ENCODE assay signal across 9 cellular contexts in the genomic region with DNA sequence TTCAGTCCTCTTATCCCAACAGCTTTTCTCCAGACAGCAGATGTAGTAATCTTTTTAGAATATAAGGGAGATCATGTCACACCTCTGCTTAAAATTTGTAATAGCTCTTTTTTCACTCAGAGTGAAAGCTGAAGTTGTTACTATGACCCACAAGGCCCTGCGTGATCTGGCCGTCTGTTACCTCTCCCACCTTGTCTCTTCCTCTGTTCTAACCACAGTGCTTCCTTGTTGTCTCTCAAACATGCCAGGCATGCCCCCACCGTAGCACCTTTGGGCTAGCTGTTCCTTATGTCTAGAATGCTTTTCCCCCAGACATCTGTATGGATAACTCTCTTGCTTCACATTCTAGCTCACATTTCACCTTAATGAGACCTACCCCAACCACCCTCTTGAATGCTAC. TPM values are rescaled to one million over a fixed set of nuclear protein-coding genes. Genes with fewer than 3 reads are reported as not detected.
A peak's percentile ranks its signal among the peaks of the same experiment; 100 is the strongest.
DNase-seq lines count a peak whose midpoint lies in the region; ATAC-seq and TF ChIP-seq lines count a peak whose summit lies in the region.
"Had no signal": no experiment of that assay in that cellular context is flagged by ENCODE, and none has a peak within 500 bp of the region (broad histone marks: within the 10 kb centered on the region; RNA-seq: fewer than 3 reads in every experiment).

No MANE protein-coding gene starts in this region.

- H2AFZ ChIP-seq in GM23338, result no peak overlapping the region

- H3K4me3 Mint-ChIP-seq in activated CD4-positive, alpha-beta memory T cell treated with anti-CD3 and anti-CD28 coated beads, Interleukin-2, amount 10 ng/mL, durations not matched to agents 7 days and 5 days, result peak overlapping the region; percentile 70
- H3K4me3 Mint-ChIP-seq in GM23338, result no peak overlapping the region

- ATAC-seq in GM18909 (IDR thresholded peaks at IDR 0.05; ENCODE audit: poor library complexity, unreplicated experiment) (peak; percentile 71), HG02973 (IDR thresholded peaks at IDR 0.05; ENCODE audit: unreplicated experiment) (peak; percentile 69), GM23338 (no peak)

- H3K4me1 ChIP-seq in GM23338 (ENCODE audit: insufficient read depth), result no peaks in the 10 kb centered on the region

- H3K36me3 ChIP-seq in GM23338 (ENCODE audit: insufficient read depth), result peaks cover 18% of the 10 kb centered on the region; the same call in 1 of the 2 replicates

- no peaks in the 10 kb centered on the region for H3K27me3 Mint-ChIP-seq in activated CD4-positive, alpha-beta memory T cell treated with anti-CD3 and anti-CD28 coated beads, Interleukin-2, amount 10 ng/mL, durations not matched to agents 7 days and 5 days
- peaks cover 4% of the 10 kb centered on the region for H3K27me3 Mint-ChIP-seq in GM23338 (ENCODE audit: insufficient read depth, low read depth, poor library complexity)

- H3K9me3 Mint-ChIP-seq in activated CD4-positive, alpha-beta memory T cell treated with anti-CD3 and anti-CD28 coated beads, Interleukin-2, amount 10 ng/mL, durations not matched to agents 7 days and 5 days, result no peaks in the 10 kb centered on the region
- no peaks in the 10 kb centered on the region for H3K9me3 Mint-ChIP-seq in GM23338

- H3K36me3 Mint-ChIP-seq in activated CD4-positive, alpha-beta memory T cell treated with anti-CD3 and anti-CD28 coated beads, Interleukin-2, amount 10 ng/mL, durations not matched to agents 7 days and 5 days (ENCODE audit: low read depth), result peaks cover 65% of the 10 kb centered on the region
- H3K36me3 Mint-ChIP-seq in GM23338 (ENCODE audit: low read depth), result peaks cover 28% of the 10 kb centered on the region

- H3K27ac ChIP-seq in GM23338 (ENCODE audit: low read depth), result no peak overlapping the region

- no peak overlapping the region for H3K4me3 ChIP-seq in GM23338

- H3K27me3 ChIP-seq in GM23338 (ENCODE audit: insufficient read depth), result no peaks in the 10 kb centered on the region

- CTCF ChIA-PET in activated CD4-positive, alpha-beta memory T cell treated with anti-CD3 and anti-CD28 coated beads, Interleukin-2, amount 10 ng/mL, durations not matched to agents 7 days and 5 days (lab: Charles Lee), result interaction anchor here (0.8 to 3.7 kb wide), 6 partner anchors 11 to 228 kb away, joined by 3 to 16 read pairs (median 4); no protein-coding TSS in a partner anchor

- H3K9me2 ChIP-seq in GM23338 (ENCODE audit: insufficient read depth), result no peaks in the 10 kb centered on the region

- H3K27ac Mint-ChIP-seq in activated CD4-positive, alpha-beta memory T cell treated with anti-CD3 and anti-CD28 coated beads, Interleukin-2, amount 10 ng/mL, durations not matched to agents 7 days and 5 days, result peak overlapping the region; percentile 87
- H3K27ac Mint-ChIP-seq in GM23338, result no peak overlapping the region

- H3F3A ChIP-seq in GM23338 (replicated peaks; ENCODE audit: low read depth), result no peaks in the 10 kb centered on the region

- H3K4me2 ChIP-seq in GM23338, result no peak overlapping the region

- POLR2A ChIA-PET in activated CD4-positive, alpha-beta memory T cell treated with anti-CD3 and anti-CD28 coated beads, Interleukin-2, amount 10 ng/mL, durations not matched to agents 7 days and 5 days (lab: Charles Lee), result interaction anchor here (0.8 to 2.7 kb wide), 11 partner anchors 10 to 155 kb away, joined by 3 to 12 read pairs (median 5); a partner anchor contains a TSS

- peak; percentile 55 for DNase-seq in activated CD4-positive, alpha-beta memory T cell treated with anti-CD3 and anti-CD28 coated beads, Interleukin-2, amount 10 ng/mL, durations not matched to agents 7 days and 5 days
- peak; percentile 42 for DNase-seq in stimulated activated CD4-positive, alpha-beta T cell treated with anti-CD3 and anti-CD28 coated beads, Interleukin-15, amount 100 ng/mL, for 24 hours
- no peak for DNase-seq in GM23338 (ENCODE audit: low spot score)
- no peak for DNase-seq in NCI-H128 (lab: John Stamatoyannopoulos, UW; ENCODE audit: unreplicated experiment)
- DNase-seq in NCI-H2227 (lab: John Stamatoyannopoulos, UW; ENCODE audit: unreplicated experiment), result no peak
- no peak for DNase-seq in AG08396 (ENCODE audit: low spot score)
- DNase-seq: NCI-H1092 had no signal

- no peak for TF ChIP-seq CTCF in GM23338 (conservative IDR thresholded peaks at IDR 0.05; ENCODE audit: low read depth in 2 of 2)

- no peaks in the 10 kb centered on the region; the same call in 1 of the 2 replicates for H4K20me1 ChIP-seq in GM23338 (replicated peaks; ENCODE audit: insufficient read depth)

- peaks cover 50% of the 10 kb centered on the region for H3K4me1 Mint-ChIP-seq in activated CD4-positive, alpha-beta memory T cell treated with anti-CD3 and anti-CD28 coated beads, Interleukin-2, amount 10 ng/mL, durations not matched to agents 7 days and 5 days
- H3K4me1 Mint-ChIP-seq in GM23338, result no peaks in the 10 kb centered on the region

- H3K79me2 ChIP-seq in GM23338 (replicated peaks; ENCODE audit: insufficient read depth), result peaks cover 29% of the 10 kb centered on the region

TF ChIP-seq in GM23338, 12 proteins besides CTCF, POLR2A, EP300 and RAD21:
- TF ChIP-seq CREB1 (CRISPR knock-in tag; IDR thresholded peaks at IDR 0.05; ENCODE audit: low read depth) (no peak), EZH2phosphoT487 (IDR thresholded peaks at IDR 0.05; ENCODE audit: unreplicated experiment) (no peak), NANOG (IDR thresholded peaks at IDR 0.05; ENCODE audit: borderline replicate concordance) (no peak)

RNA-seq across cellular contexts. Expression of a gene that starts 6.5 kb away (rescaled TPM):
- 10 to 100 TPM; 38.4 to 42.9 TPM for total RNA-seq in activated CD4-positive, alpha-beta memory T cell treated with anti-CD3 and anti-CD28 coated beads, Interleukin-2, amount 10 ng/mL, durations not matched to agents 7 days and 5 days
- 35.9 and 39.4 TPM in 2 replicates for total RNA-seq in GM23338 (2014; rRNA removed; shearing (Covaris generic))
- 18.6 and 19.3 TPM in 2 replicates for polyA plus RNA-seq in GM23338 (2016; fragmentation: Nextera tagmentation; extraction: Ambion mirVana)

RNA-seq across cellular contexts. Expression of a gene that starts 22.4 kb away (rescaled TPM):
- 10 to 100 TPM; 11.4 to 12.2 TPM for total RNA-seq in activated CD4-positive, alpha-beta memory T cell treated with anti-CD3 and anti-CD28 coated beads, Interleukin-2, amount 10 ng/mL, durations not matched to agents 7 days and 5 days
- not detected in 2 replicates for total RNA-seq in GM23338 (2014; rRNA removed; shearing (Covaris generic))
- polyA plus RNA-seq in GM23338 (2016; fragmentation: Nextera tagmentation; extraction: Ambion mirVana), result not detected in 2 replicates

RNA-seq across cellular contexts. Expression of a gene that starts 34.8 kb away (rescaled TPM):
- total RNA-seq in activated CD4-positive, alpha-beta memory T cell treated with anti-CD3 and anti-CD28 coated beads, Interleukin-2, amount 10 ng/mL, durations not matched to agents 7 days and 5 days, result 1 to 10 TPM in 1 of 2 experiments, under 1 TPM in 1; 0.50 to 1.7 TPM
- 3.8 TPM in 1 of 2 replicates, not detected in the other for total RNA-seq in GM23338 (2014; rRNA removed; shearing (Covaris generic))
- polyA plus RNA-seq in GM23338 (2016; fragmentation: Nextera tagmentation; extraction: Ambion mirVana), result 0.48 and 1.2 TPM in 2 replicates

RNA-seq across cellular contexts. Expression of a gene that starts 56.1 kb away (rescaled TPM):
- 10 to 100 TPM; 19.6 to 20.4 TPM for total RNA-seq in activated CD4-positive, alpha-beta memory T cell treated with anti-CD3 and anti-CD28 coated beads, Interleukin-2, amount 10 ng/mL, durations not matched to agents 7 days and 5 days
- total RNA-seq in GM23338 (2014; rRNA removed; shearing (Covaris generic)), result 7.8 and 10.4 TPM in 2 replicates
- 4.1 and 4.9 TPM in 2 replicates for polyA plus RNA-seq in GM23338 (2016; fragmentation: Nextera tagmentation; extraction: Ambion mirVana)

Comparison
In these comparisons a context has a peak if more than half of its experiments do, and no peak if none do; other contexts are left out.
1. DNase-seq: peak in activated CD4-positive, alpha-beta memory T cell treated with anti-CD3 and anti-CD28 coated beads, Interleukin-2, amount 10 ng/mL, durations not matched to agents 7 days and 5 days (single experiment) and stimulated activated CD4-positive, alpha-beta T cell treated with anti-CD3 and anti-CD28 coated beads, Interleukin-15, amount 100 ng/mL, for 24 hours (single experiment); none in GM23338 (single experiment), NCI-H128 (single experiment), NCI-H2227 (single experiment) and AG08396 (single experiment).
2. RNA of a gene that starts 22.4 kb away (total RNA-seq): 11.4 to 12.2 TPM in activated CD4-positive, alpha-beta memory T cell treated with anti-CD3 and anti-CD28 coated beads, Interleukin-2, amount 10 ng/mL, durations not matched to agents 7 days and 5 days; not detected in GM23338; every median in the first group is over 10 times any median in the second.